ENCODE assay signal across 9 cellular contexts in the genomic region with DNA sequence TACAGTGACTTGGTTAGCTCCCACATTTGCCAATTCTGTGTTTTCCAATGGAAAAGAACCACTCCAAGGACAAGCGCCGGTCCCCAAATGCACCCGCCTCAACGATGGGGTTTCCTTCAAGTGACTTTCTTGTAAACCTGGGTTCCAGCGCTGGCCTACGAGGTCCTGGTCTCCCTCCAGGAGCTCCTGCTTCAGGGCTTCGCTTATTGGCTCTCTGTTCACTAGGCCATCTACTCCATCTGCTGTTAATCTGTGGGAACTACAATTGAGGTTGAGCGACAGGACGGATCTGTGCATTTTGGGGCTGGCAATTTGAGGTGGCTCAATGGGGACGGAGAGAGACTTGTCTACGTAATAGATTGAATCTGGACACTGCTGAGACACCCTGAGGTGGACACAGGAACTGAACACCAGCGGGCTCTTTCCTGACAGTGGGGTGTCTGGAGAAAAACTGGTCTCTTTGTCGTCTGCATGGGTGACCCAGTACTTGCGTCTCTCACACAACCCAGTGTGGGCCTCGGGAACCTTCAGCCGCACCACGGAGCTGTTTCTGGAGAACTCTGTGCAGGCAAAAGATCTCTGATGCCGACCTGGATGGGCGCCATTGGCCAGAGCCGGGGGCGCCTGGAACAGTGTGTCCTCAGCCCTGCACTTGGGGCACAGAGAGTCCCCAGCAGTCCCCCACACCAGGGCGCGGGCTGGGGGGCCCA.
DNase-seq lines count a peak whose midpoint lies in the region; ATAC-seq and TF ChIP-seq lines count a peak whose summit lies in the region.
"Had no signal": no experiment of that assay in that cellular context is flagged by ENCODE, and none has a peak within 500 bp of the region (broad histone marks: within the 10 kb centered on the region; RNA-seq: fewer than 3 reads in every experiment).

No MANE protein-coding gene starts in this region.

- ATAC-seq in GM19438 (IDR thresholded peaks at IDR 0.05; ENCODE audit: low read depth, unreplicated experiment) = peak; percentile 64
- no peak for ATAC-seq in GM21526 (IDR thresholded peaks at IDR 0.05; ENCODE audit: low FRiP score, unreplicated experiment)

- no peaks in the 10 kb centered on the region for H3K9me3 ChIP-seq in thyroid gland

- no peaks in the 10 kb centered on the region for H3K27me3 ChIP-seq in kidney epithelial cell (ENCODE audit: control insufficient read depth, insufficient read depth, low read length)
- no peaks in the 10 kb centered on the region for H3K27me3 ChIP-seq in thyroid gland

- in situ Hi-C loops in Caki2 (cut with HindIII; ENCODE audit: low pct_unique_long_range_greater_than_20kb, low sequenced_read_pairs) = no loop called here

- intact Hi-C loops in thyroid gland (cut with DNase I) = loop anchor here (5.0 kb wide), 1 partner anchor 522 kb away; no protein-coding TSS in a partner anchor

- H3K4me1 ChIP-seq in thyroid gland = no peaks in the 10 kb centered on the region

- no peak overlapping the region for H3K27ac ChIP-seq in thyroid gland
- H3K27ac ChIP-seq: skin epidermis had no signal

- peak; percentile 73 for TF ChIP-seq CTCF in kidney epithelial cell (IDR thresholded peaks at IDR 0.05; ENCODE audit: insufficient read depth, low read length, poor library complexity, severe bottlenecking)
- peak; percentile 51 to 78 (median 70) for TF ChIP-seq CTCF in thyroid gland (IDR thresholded peaks at IDR 0.05)

- no peak for TF ChIP-seq POLR2A in thyroid gland (IDR thresholded peaks at IDR 0.05)

- H3K36me3 ChIP-seq in kidney epithelial cell (ENCODE audit: control insufficient read depth, insufficient read depth, low read length) (no peaks in the 10 kb centered on the region), thyroid gland (no peaks in the 10 kb centered on the region)

- 49 to 50% methylated on average over 15 to 21 of the region's 23 CpGs for WGBS in thyroid gland, 2 donors

- DNase-seq in Caki2 (ENCODE audit: low read depth) (peak; percentile 54), NCI-H748 treated with DMSO at 0.1 percent for 48 hours (lab: John Stamatoyannopoulos, UW) (peak; percentile 11), cerebellar cortex (ENCODE audit: low spot score) (peak; percentile 38), kidney epithelial cell (ENCODE audit: low read depth) (no peak), thyroid gland (peak; percentile 25 to 26)
- DNase-seq in stimulated activated CD8-positive, alpha-beta memory T cell treated with anti-CD3 and anti-CD28 coated beads, Interleukin-4, amount 100 ng/mL, for 48 hours = no peak

- H3K4me3 ChIP-seq in kidney epithelial cell (ENCODE audit: low read depth, low read length) = no peak overlapping the region
- no peak overlapping the region for H3K4me3 ChIP-seq in thyroid gland (replicated peaks in 1 of 3)
- H3K4me3 ChIP-seq: skin epidermis had no signal

Comparison
In these comparisons a context has a peak if more than half of its experiments do, and no peak if none do; other contexts are left out.
1. DNase-seq: peak in Caki2 (single experiment), NCI-H748 treated with DMSO at 0.1 percent for 48 hours (single experiment), cerebellar cortex (single experiment) and thyroid gland (2 of 2); none in kidney epithelial cell (single experiment) and stimulated activated CD8-positive, alpha-beta memory T cell treated with anti-CD3 and anti-CD28 coated beads, Interleukin-4, amount 100 ng/mL, for 48 hours (single experiment).